ENCODE assay signal across 8 cellular contexts in genomic region chr12:6827437-6827894, GRCh38. TPM values are rescaled to one million over a fixed set of nuclear protein-coding genes. Genes with fewer than 3 reads are reported as not detected.
A peak's percentile ranks its signal among the peaks of the same experiment; 100 is the strongest.
DNase-seq lines count a peak whose midpoint lies in the region; ATAC-seq and TF ChIP-seq lines count a peak whose summit lies in the region.

No MANE protein-coding gene starts in this region.

- TF ChIP-seq CTCF in AG09309 (IDR thresholded peaks at IDR 0.05; ENCODE audit: control insufficient read depth, insufficient read depth, low read depth, low read length, missing control alignments) (no peak), HFF-Myc (IDR thresholded peaks at IDR 0.05; ENCODE audit: low read depth, low read length, missing control alignments) (no peak), fibroblast of pulmonary artery (IDR thresholded peaks at IDR 0.05; ENCODE audit: low read length, missing control alignments) (no peak), nephron progenitor cell (IDR thresholded peaks at IDR 0.05) (no peak), suprapubic skin (IDR thresholded peaks at IDR 0.05) (no peak)

- WGBS in suprapubic skin: 4% methylated on average over 4 of the region's 8 CpGs

- no peaks in the 10 kb centered on the region for H3K9me3 ChIP-seq in suprapubic skin

- H3K4me3 Mint-ChIP-seq in nephron progenitor cell: peak overlapping the region; percentile 78

- peaks cover 32% of the 10 kb centered on the region for H3K27me3 ChIP-seq in suprapubic skin

- ATAC-seq in GM21723 (IDR thresholded peaks at IDR 0.05; ENCODE audit: unreplicated experiment): no peak

- H3K4me3 ChIP-seq in AG09309 (ENCODE audit: control insufficient read depth, low read depth, low read length) (peak overlapping the region; percentile 29), HFF-Myc (replicated peaks; ENCODE audit: low read depth, low read length) (peak overlapping the region; percentile 99), fibroblast of pulmonary artery (replicated peaks; ENCODE audit: low read depth, low read length) (peak overlapping the region; percentile 28), suprapubic skin (no peak overlapping the region)

- no peaks in the 10 kb centered on the region for H3K9me3 Mint-ChIP-seq in nephron progenitor cell

- H3K27ac Mint-ChIP-seq in nephron progenitor cell: peak overlapping the region; percentile 68

- H3K27ac ChIP-seq in suprapubic skin: no peak overlapping the region

- peaks cover 40% of the 10 kb centered on the region for H3K4me1 ChIP-seq in suprapubic skin

- peaks cover 3% of the 10 kb centered on the region for H3K36me3 ChIP-seq in suprapubic skin

- DNase-seq in AG09309 (ENCODE audit: low read depth) (no peak), HFF-Myc (ENCODE audit: extremely low read depth, low read depth) (peak; percentile 85), NCI-H748 treated with DMSO at 0.1 percent for 48 hours (lab: John Stamatoyannopoulos, UW) (peak; percentile 54), fibroblast of pulmonary artery (ENCODE audit: low read depth) (peak; percentile 80), nephron progenitor cell (peak; percentile 92), suprapubic skin (ENCODE audit: low spot score in 2 of 2) (peak; percentile 90)
- DNase-seq in activated T-cell treated with anti-CD3 and anti-CD28 coated beads, Interleukin-2, amount 50 U/mL, for 48 hours: peak; percentile 75 to 76

- H3K4me1 Mint-ChIP-seq in nephron progenitor cell: peaks cover 82% of the 10 kb centered on the region

- peaks cover 29% of the 10 kb centered on the region for H3K36me3 Mint-ChIP-seq in nephron progenitor cell (ENCODE audit: low read depth)

- no peak for TF ChIP-seq EP300 in suprapubic skin (IDR thresholded peaks at IDR 0.05)

- H3K27me3 Mint-ChIP-seq in nephron progenitor cell (ENCODE audit: low read depth, poor library complexity): peaks cover 16% of the 10 kb centered on the region

- no peak for TF ChIP-seq POLR2A in suprapubic skin (IDR thresholded peaks at IDR 0.05)

RNA-seq across cellular contexts. Expression of gene P3H3, which starts 0.7 kb away (rescaled TPM):
- total RNA-seq in suprapubic skin: 10 to 100 TPM in 3 of 4 donors, 1 to 10 TPM in 1; 5.0 to 30.5 (median 14.3) TPM

RNA-seq across cellular contexts. Expression of gene GPR162, which starts 5.8 kb away (rescaled TPM):
- total RNA-seq in suprapubic skin: 1 to 10 TPM in 2 of 4 donors, under 1 TPM in 2; 0.47 to 2.1 (median 1.0) TPM

RNA-seq across cellular contexts. Expression of gene GNB3, which starts 13.3 kb away (rescaled TPM):
- total RNA-seq in suprapubic skin: 1 to 10 TPM in 2 of 4 donors, under 1 TPM in 1, not detected in 1; 0.72 to 1.5 (median 1.4) TPM

RNA-seq across cellular contexts. Expression of gene CDCA3, which starts 23.6 kb away (rescaled TPM):
- 1 to 10 TPM; 4.8 to 8.9 (median 5.9) TPM for total RNA-seq in suprapubic skin

RNA-seq across cellular contexts. Expression of gene USP5, which starts 24.5 kb away (rescaled TPM):
- 10 to 100 TPM; 54.7 to 71.8 (median 68.9) TPM for total RNA-seq in suprapubic skin
